ENCODE assay signal across 11 cellular contexts in genomic region chr5:135377751-135378680, GRCh38. TPM values are rescaled to one million over a fixed set of nuclear protein-coding genes. Genes with fewer than 3 reads are reported as not detected.
DNase-seq lines count a peak whose midpoint lies in the region; ATAC-seq, FAIRE-seq and TF ChIP-seq lines count a peak whose summit lies in the region.
"Had no signal": no experiment of that assay in that cellular context is flagged by ENCODE, and none has a peak within 500 bp of the region (broad histone marks: within the 10 kb centered on the region; RNA-seq: fewer than 3 reads in every experiment).

No MANE protein-coding gene starts in this region.

- peaks cover 88% of the 10 kb centered on the region for H3K79me2 ChIP-seq in SK-N-SH (ENCODE audit: insufficient read depth)
- H3K79me2 ChIP-seq in keratinocyte (ENCODE audit: control insufficient read depth, insufficient read depth, low read length), result peaks cover 70% of the 10 kb centered on the region

- H3K36me3 ChIP-seq in BLaER1 (peaks cover 93% of the 10 kb centered on the region), SK-N-SH (replicated peaks in 1 of 2; ENCODE audit: control insufficient read depth in 1 of 2, insufficient read depth in 2 of 2, low read length in 1 of 2) (peaks cover 38 to 74% of the 10 kb centered on the region in 2 experiments), keratinocyte (ENCODE audit: control insufficient read depth in 2 of 2, extremely low read depth in 1 of 2, insufficient read depth in 2 of 2, low read length in 2 of 2) (peaks cover 27 to 56% of the 10 kb centered on the region in 2 experiments), suprapubic skin (peaks cover 38% of the 10 kb centered on the region)

- TF ChIP-seq RAD21 in SK-N-SH (IDR thresholded peaks at IDR 0.05; ENCODE audit: low read length), result no peak

- peak; percentile 12 for ATAC-seq in GM21367 (IDR thresholded peaks at IDR 0.05; ENCODE audit: unreplicated experiment)
- ATAC-seq: HCT116 had no signal

- H3K9me1 ChIP-seq in keratinocyte (ENCODE audit: control insufficient read depth, extremely low read depth, insufficient read depth, low read length), result peaks cover 3% of the 10 kb centered on the region

- H3K27me3 ChIP-seq in BLaER1 (no peaks in the 10 kb centered on the region), SK-N-SH (ENCODE audit: insufficient read depth) (no peaks in the 10 kb centered on the region), keratinocyte (ENCODE audit: control insufficient read depth, extremely low read depth, insufficient read depth, low read length) (no peaks in the 10 kb centered on the region), suprapubic skin (no peaks in the 10 kb centered on the region), dorsolateral prefrontal cortex (no peaks in the 10 kb centered on the region)
- H3K27me3 ChIP-seq: pancreas, SJSA1 had no signal

- no peaks in the 10 kb centered on the region for H3K9me3 ChIP-seq in BLaER1
- H3K9me3 ChIP-seq in SK-N-SH, result no peaks in the 10 kb centered on the region
- no peaks in the 10 kb centered on the region for H3K9me3 ChIP-seq in keratinocyte (ENCODE audit: control insufficient read depth, low read depth, low read length)
- no peaks in the 10 kb centered on the region for H3K9me3 ChIP-seq in suprapubic skin
- H3K9me3 ChIP-seq: pancreas, SJSA1 had no signal

- POLR2A ChIA-PET in SK-N-SH (lab: Yijun Ruan, JAX), result interaction anchor here (1.4 kb wide), 1 partner anchor 22 kb away, joined by 4 read pairs; no protein-coding TSS in a partner anchor

- peaks cover 100% of the 10 kb centered on the region for H4K20me1 ChIP-seq in BLaER1
- H4K20me1 ChIP-seq in SK-N-SH (ENCODE audit: insufficient read depth), result peaks cover 50% of the 10 kb centered on the region
- H4K20me1 ChIP-seq in keratinocyte (ENCODE audit: control insufficient read depth, extremely low read depth, insufficient read depth, low read length), result peaks cover 4% of the 10 kb centered on the region

- intact Hi-C loops in dorsolateral prefrontal cortex (cut with DNase I), result no loop called here

- dilution Hi-C loops in keratinocyte (cut with MboI; ENCODE audit: extremely low pct_ligation_motif_present, low sequenced_read_pairs), result no loop called here

- H3K27ac ChIP-seq in BLaER1 (peak overlapping the region; percentile 76), SK-N-SH (ENCODE audit: low read depth in 2 of 2, low read length in 1 of 2) (peak overlapping the region; percentile 49 to 90; a peak in 3 of 4 replicates), keratinocyte (ENCODE audit: control insufficient read depth, insufficient read depth, low read length) (no peak overlapping the region), suprapubic skin (no peak overlapping the region), dorsolateral prefrontal cortex (peak overlapping the region in 9 of 59 donors; percentile 11 to 54 (median 16))
- H3K27ac ChIP-seq: pancreas, SJSA1 had no signal

- H3K9me2 ChIP-seq in SK-N-SH, result no peaks in the 10 kb centered on the region

- CTCF ChIA-PET in SK-N-SH (lab: Yijun Ruan, JAX), result interaction anchor here (0.6 to 1.5 kb wide), 3 partner anchors 10 to 17 kb away, joined by 3 to 7 read pairs (median 3); no protein-coding TSS in a partner anchor

- no peak for TF ChIP-seq EP300 in SK-N-SH (IDR thresholded peaks at IDR 0.05; ENCODE audit: borderline replicate concordance in 1 of 2, low read depth in 1 of 2, low read length in 1 of 2)
- TF ChIP-seq EP300 in suprapubic skin (IDR thresholded peaks at IDR 0.05), result no peak

- peak overlapping the region; percentile 47 for H3K4me3 ChIP-seq in BLaER1
- no peak overlapping the region for H3K4me3 ChIP-seq in SK-N-SH (ENCODE audit: low read depth in 2 of 2, low read length in 1 of 2)
- H3K4me3 ChIP-seq in keratinocyte (ENCODE audit: control insufficient read depth in 2 of 3, extremely low read depth in 1 of 3, insufficient read depth in 2 of 3, low read depth in 1 of 3, low read length in 3 of 3), result no peak overlapping the region
- H3K4me3 ChIP-seq in suprapubic skin, result no peak overlapping the region
- H3K4me3 ChIP-seq in dorsolateral prefrontal cortex, result no peak overlapping the region
- H3K4me3 ChIP-seq: pancreas, SJSA1 had no signal

- DNase-seq in SK-N-SH (peak; percentile 52), keratinocyte (ENCODE audit: low read depth, low spot score) (no peak), superior temporal gyrus (ENCODE audit: extremely low spot score) (no peak), NCI-H1930 (lab: John Stamatoyannopoulos, UW) (no peak), suprapubic skin (ENCODE audit: low spot score in 2 of 2) (no peak), dorsolateral prefrontal cortex (no peak)
- DNase-seq: pancreas had no signal

- peak overlapping the region; percentile 91 for H3K4me2 ChIP-seq in BLaER1
- H3K4me2 ChIP-seq in SK-N-SH, result 0 out of 2 replicates have a peak overlapping the region, but pooled peaks have one; percentile 24
- H3K4me2 ChIP-seq in keratinocyte (ENCODE audit: control insufficient read depth, extremely low read depth, insufficient read depth, low read depth, low read length), result peak overlapping the region; percentile 70

- 74% methylated on average over 11 of the region's 17 CpGs for WGBS in SK-N-SH (ENCODE audit: low lambda C conversion rate)
- WGBS in suprapubic skin, result 71% methylated on average over 14 of the region's 17 CpGs

- no peak for TF ChIP-seq POLR2A in suprapubic skin (IDR thresholded peaks at IDR 0.05)

- TF ChIP-seq CTCF in SK-N-SH (IDR thresholded peaks at IDR 0.05) (no peak), keratinocyte (optimal IDR thresholded peaks at IDR 0.05 in 1 of 3, IDR thresholded peaks at IDR 0.05 in 1 of 3, conservative IDR thresholded peaks at IDR 0.05 in 1 of 3; ENCODE audit: extremely low read depth in 1 of 3, insufficient read depth in 2 of 3, low read length in 3 of 3) (peak in 1 of 3 experiments; percentile 10), suprapubic skin (IDR thresholded peaks at IDR 0.05) (no peak), dorsolateral prefrontal cortex (IDR thresholded peaks at IDR 0.05 in 54 of 56, conservative IDR thresholded peaks at IDR 0.05 in 2 of 56; ENCODE audit: low read depth in 1 of 56, partially characterized antibody in 56 of 56) (no peak)

- peak; percentile 32 for FAIRE-seq in keratinocyte (lab: Jason Lieb, UNC)
- FAIRE-seq: pancreas had no signal

- H3K4me1 ChIP-seq in BLaER1 (peaks cover 100% of the 10 kb centered on the region), SK-N-SH (ENCODE audit: control insufficient read depth in 1 of 2, insufficient read depth in 2 of 2, low read depth in 1 of 2, low read length in 1 of 2) (peaks cover 12 to 62% of the 10 kb centered on the region in 2 experiments), keratinocyte (ENCODE audit: control insufficient read depth, extremely low read depth, insufficient read depth, low read length) (peaks cover 43% of the 10 kb centered on the region), suprapubic skin (peaks cover 25% of the 10 kb centered on the region)
- H3K4me1 ChIP-seq: pancreas, SJSA1 had no signal

- H2AFZ ChIP-seq in SK-N-SH (ENCODE audit: low read depth) (no peak overlapping the region), keratinocyte (ENCODE audit: control insufficient read depth, low read length) (no peak overlapping the region)

- H3F3A ChIP-seq in SK-N-SH (replicated peaks; ENCODE audit: insufficient read depth), result no peaks in the 10 kb centered on the region

- H3K9ac ChIP-seq in BLaER1 (peak overlapping the region; percentile 76), SK-N-SH (no peak overlapping the region), keratinocyte (ENCODE audit: control insufficient read depth, extremely low read depth, insufficient read depth, low read length) (no peak overlapping the region)

TF ChIP-seq in SK-N-SH, 30 proteins besides CTCF, POLR2A, EP300 and RAD21:
- TF ChIP-seq MXI1 (IDR thresholded peaks at IDR 0.05; ENCODE audit: low read depth, low read length), result 0 out of 2 replicates have a peak, but pooled peaks have one; percentile 21
- no peak for TF ChIP-seq TEAD4 (IDR thresholded peaks at IDR 0.05; ENCODE audit: borderline replicate concordance, insufficient read depth)

RNA-seq across cellular contexts. Expression of gene MACROH2A1, which starts 21.0 kb away (rescaled TPM):
- polyA plus RNA-seq in SK-N-SH (2012; rRNA removed), result 146 and 165 TPM in 2 replicates
- polyA plus RNA-seq in SK-N-SH (2012; cell fraction: cytosol; rRNA removed), result 96.4 and 128 TPM in 2 replicates
- polyA plus RNA-seq in SK-N-SH (2012; cell fraction: nucleus; rRNA removed), result 251 and 315 TPM in 2 replicates
- polyA plus RNA-seq in keratinocyte, result 135 to 274 TPM (median 208 TPM) in 3 replicates
- polyA plus RNA-seq in keratinocyte (2011; ENCODE audit: low read depth), result 95.7 TPM
- polyA plus RNA-seq in keratinocyte (2011; cell fraction: cytosol; rRNA removed), result 160 and 183 TPM in 2 replicates
- 253 and 275 TPM in 2 replicates for polyA plus RNA-seq in keratinocyte (2011; cell fraction: nucleus; rRNA removed)
- 163 and 212 TPM in 2 replicates for polyA plus RNA-seq in keratinocyte (2012; ENCODE audit: low replicate concordance)
- polyA minus RNA-seq in keratinocyte, result 108 to 228 TPM (median 154 TPM) in 3 replicates
- 102 TPM for polyA minus RNA-seq in keratinocyte (2011; cell fraction: cytosol; rRNA and poly(A)+ RNA removed)
- 92.5 and 151 TPM in 2 replicates for polyA minus RNA-seq in keratinocyte (2011; cell fraction: nucleus; rRNA and poly(A)+ RNA removed)
- 100 to 1,000 TPM; 196 to 251 (median 209) TPM for total RNA-seq in suprapubic skin
- total RNA-seq in dorsolateral prefrontal cortex, result 100 to 1,000 TPM in 119 of 120 experiments, 10 to 100 TPM in 1; 95.0 to 158 (median 124) TPM

Comparison
In these comparisons a context has a peak if more than half of its experiments do, and no peak if none do; other contexts are left out.
1. H3K27ac ChIP-seq: peak in BLaER1 (single experiment) and SK-N-SH (2 of 2); none in keratinocyte (single experiment) and suprapubic skin (single experiment).
2. H3K4me2 ChIP-seq: peak in every context shown above with its lines; median percentile 91 in BLaER1; 70 in keratinocyte; 24 in SK-N-SH.